18 cellular contexts compared by ENCODE assay signal in genomic region chr6:151161363-151161762, GRCh38.
DNase-seq lines count a peak whose midpoint lies in the region; TF ChIP-seq lines count a peak whose summit lies in the region.
"Had no signal": no experiment of that assay in that cellular context is flagged by ENCODE, and none has a peak within 500 bp of the region (broad histone marks: within the 10 kb centered on the region; RNA-seq: fewer than 3 reads in every experiment).

No MANE protein-coding gene starts in this region.

- H3K4me3 ChIP-seq in mammary epithelial cell (replicated peaks in 1 of 3; ENCODE audit: insufficient read depth in 1 of 3, low read depth in 2 of 3, low read length in 3 of 3) (no peak overlapping the region), neuron (ENCODE audit: low read length) (no peak overlapping the region)
- H3K4me3 ChIP-seq: colonic mucosa had no signal

- no peak overlapping the region for H3K27ac ChIP-seq in mammary epithelial cell (ENCODE audit: insufficient read depth, low read depth, low read length)
- H3K27ac ChIP-seq: colonic mucosa had no signal

- POLR2A ChIA-PET in MCF 10A (lab: Yijun Ruan, JAX), result no interaction called here

- BruUV-seq in mammary epithelial cell (replicated peaks; lab: Mats Ljungman, UMichigan) (no TSS peak), MCF 10A (replicated peaks; lab: Mats Ljungman, UMichigan) (no TSS peak)

- H3K79me2 ChIP-seq in mammary epithelial cell (ENCODE audit: insufficient read depth, low read length), result no peaks in the 10 kb centered on the region

- intact Hi-C loops in mammary epithelial cell (cut with micrococcal nuclease), result no loop called here
- intact Hi-C loops in MCF 10A (cut with micrococcal nuclease), result no loop called here

- H3K27ac Mint-ChIP-seq in MCF 10A (ENCODE audit: low read depth, unreplicated experiment), result no peak overlapping the region
- H3K27ac Mint-ChIP-seq: activated B cell treated with CpG ODN at 0.5 μM for 24 hours; activated CD8-positive, alpha-beta T cell treated with anti-CD3 and anti-CD28 coated beads for 36 hours; activated naive CD4-positive, alpha-beta T cell treated with anti-CD3 and anti-CD28 coated beads for 36 hours; activated T-cell treated with anti-CD3 and anti-CD28 coated beads, Interleukin-2, amount 50 U/mL, for 24 hours; B cell had no signal

- H3K27me3 Mint-ChIP-seq in MCF 10A (ENCODE audit: insufficient read depth, unreplicated experiment), result peaks cover 20% of the 10 kb centered on the region
- H3K27me3 Mint-ChIP-seq: activated B cell treated with CpG ODN at 0.5 μM for 24 hours had no signal

- H3K4me1 Mint-ChIP-seq in MCF 10A (ENCODE audit: insufficient read depth, unreplicated experiment), result no peaks in the 10 kb centered on the region
- H3K4me1 Mint-ChIP-seq: activated B cell treated with CpG ODN at 0.5 μM for 24 hours, B cell had no signal

- H4K20me1 ChIP-seq in mammary epithelial cell (ENCODE audit: insufficient read depth, low read length), result no peaks in the 10 kb centered on the region

- H3K36me3 Mint-ChIP-seq in MCF 10A (ENCODE audit: insufficient read depth, unreplicated experiment), result no peaks in the 10 kb centered on the region

- WGBS in mammary epithelial cell (ENCODE audit: low coverage, missing lambda C conversion rate), result 78% methylated on average over 6 of the region's 6 CpGs

- H3K4me3 Mint-ChIP-seq in MCF 10A (ENCODE audit: unreplicated experiment), result no peak overlapping the region
- H3K4me3 Mint-ChIP-seq: activated B cell treated with CpG ODN at 0.5 μM for 24 hours; activated CD8-positive, alpha-beta T cell treated with anti-CD3 and anti-CD28 coated beads for 36 hours; activated naive CD4-positive, alpha-beta T cell treated with anti-CD3 and anti-CD28 coated beads for 36 hours; activated T-cell treated with anti-CD3 and anti-CD28 coated beads, Interleukin-2, amount 50 U/mL, for 24 hours; B cell had no signal

- no peak overlapping the region for H3K9ac ChIP-seq in mammary epithelial cell (ENCODE audit: insufficient read depth, low read length)

- H3K9me3 ChIP-seq in mammary epithelial cell (replicated peaks; ENCODE audit: insufficient read depth, low read length), result no peaks in the 10 kb centered on the region
- H3K9me3 ChIP-seq in neuron (ENCODE audit: low read length), result no peaks in the 10 kb centered on the region
- H3K9me3 ChIP-seq: colonic mucosa had no signal

- H3K4me1 ChIP-seq in mammary epithelial cell (ENCODE audit: insufficient read depth, low read length) (no peaks in the 10 kb centered on the region), neuron (ENCODE audit: insufficient read depth, low read length) (peaks cover 11% of the 10 kb centered on the region)
- H3K4me1 ChIP-seq: colonic mucosa had no signal

- H3K4me2 ChIP-seq in mammary epithelial cell (ENCODE audit: insufficient read depth, low read depth, low read length), result no peak overlapping the region

- TF ChIP-seq CTCF in mammary epithelial cell (conservative IDR thresholded peaks at IDR 0.05 in 1 of 2, IDR thresholded peaks at IDR 0.05 in 1 of 2; ENCODE audit: extremely low read depth in 1 of 2, insufficient read depth in 1 of 2, low read depth in 1 of 2, low read length in 2 of 2), result no peak
- no peak for TF ChIP-seq CTCF in MCF 10A (IDR thresholded peaks at IDR 0.05; ENCODE audit: unreplicated experiment)

- in situ Hi-C loops in mammary epithelial cell (cut with MboI; ENCODE audit: low sequenced_read_pairs in 2 of 2), result no loop called here

- no peaks in the 10 kb centered on the region for H3K36me3 ChIP-seq in mammary epithelial cell (ENCODE audit: insufficient read depth, low read length)
- H3K36me3 ChIP-seq in neuron (ENCODE audit: insufficient read depth, low read length), result no peaks in the 10 kb centered on the region
- H3K36me3 ChIP-seq: colonic mucosa had no signal

- H2AFZ ChIP-seq in mammary epithelial cell (ENCODE audit: low read depth, low read length) (peak overlapping the region; percentile 15), neuron (ENCODE audit: low read depth, low read length) (peak overlapping the region; percentile 13)

- CTCF ChIA-PET in mammary epithelial cell (lab: Charles Lee; ENCODE audit: low non-redundant PET), result no interaction called here
- CTCF ChIA-PET in MCF 10A (lab: Yijun Ruan, JAX), result interaction anchor here (0.6 kb wide), 1 partner anchor 174 kb away, joined by 3 read pairs; no protein-coding TSS in a partner anchor

- no peaks in the 10 kb centered on the region for H3K9me3 Mint-ChIP-seq in MCF 10A (ENCODE audit: unreplicated experiment)
- H3K9me3 Mint-ChIP-seq: activated B cell treated with CpG ODN at 0.5 μM for 24 hours; activated CD8-positive, alpha-beta T cell treated with anti-CD3 and anti-CD28 coated beads for 36 hours; activated naive CD4-positive, alpha-beta T cell treated with anti-CD3 and anti-CD28 coated beads for 36 hours; activated T-cell treated with anti-CD3 and anti-CD28 coated beads, Interleukin-2, amount 50 U/mL, for 24 hours had no signal

- DNase-seq in mammary epithelial cell, result no peak
- DNase-seq in MCF 10A (ENCODE audit: unreplicated experiment), result no peak
- peak; percentile 16 for DNase-seq in fibroblast of gingiva (ENCODE audit: low read depth)
- no peak for DNase-seq in NCI-H2029 treated with DMSO at 0.1 percent for 48 hours (lab: John Stamatoyannopoulos, UW)
- DNase-seq in NCI-H2196 treated with DMSO at 0.1 percent for 48 hours (lab: John Stamatoyannopoulos, UW; ENCODE audit: unreplicated experiment), result no peak
- no peak for DNase-seq in hypothalamus (lab: John Stamatoyannopoulos, UW)
- DNase-seq in NCI-H1105 treated with DMSO at 0.1 percent for 48 hours (lab: John Stamatoyannopoulos, UW), result no peak
- DNase-seq: activated B cell treated with CpG ODN at 0.5 μM for 24 hours; activated CD8-positive, alpha-beta T cell treated with anti-CD3 and anti-CD28 coated beads for 36 hours; activated naive CD4-positive, alpha-beta T cell treated with anti-CD3 and anti-CD28 coated beads for 36 hours; activated T-cell treated with anti-CD3 and anti-CD28 coated beads, Interleukin-2, amount 50 U/mL, for 24 hours; aorta; colonic mucosa; NCI-H524 treated with DMSO at 0.1 percent for 48 hours; stimulated activated CD4-positive, alpha-beta T cell treated with anti-CD3 and anti-CD28 coated beads, Interleukin-4, amount 100 ng/mL, for 4 hours; T-helper 9 cell had no signal

- no peaks in the 10 kb centered on the region for H3K27me3 ChIP-seq in mammary epithelial cell (ENCODE audit: insufficient read depth, low read length)
- H3K27me3 ChIP-seq in neuron (ENCODE audit: insufficient read depth, low read length), result no peaks in the 10 kb centered on the region
- H3K27me3 ChIP-seq: colonic mucosa had no signal

- dilution Hi-C loops in mammary epithelial cell (cut with HindIII; ENCODE audit: low sequenced_read_pairs), result no loop called here
